ENCODE assay signal across 1 cellular context in the genomic region with DNA sequence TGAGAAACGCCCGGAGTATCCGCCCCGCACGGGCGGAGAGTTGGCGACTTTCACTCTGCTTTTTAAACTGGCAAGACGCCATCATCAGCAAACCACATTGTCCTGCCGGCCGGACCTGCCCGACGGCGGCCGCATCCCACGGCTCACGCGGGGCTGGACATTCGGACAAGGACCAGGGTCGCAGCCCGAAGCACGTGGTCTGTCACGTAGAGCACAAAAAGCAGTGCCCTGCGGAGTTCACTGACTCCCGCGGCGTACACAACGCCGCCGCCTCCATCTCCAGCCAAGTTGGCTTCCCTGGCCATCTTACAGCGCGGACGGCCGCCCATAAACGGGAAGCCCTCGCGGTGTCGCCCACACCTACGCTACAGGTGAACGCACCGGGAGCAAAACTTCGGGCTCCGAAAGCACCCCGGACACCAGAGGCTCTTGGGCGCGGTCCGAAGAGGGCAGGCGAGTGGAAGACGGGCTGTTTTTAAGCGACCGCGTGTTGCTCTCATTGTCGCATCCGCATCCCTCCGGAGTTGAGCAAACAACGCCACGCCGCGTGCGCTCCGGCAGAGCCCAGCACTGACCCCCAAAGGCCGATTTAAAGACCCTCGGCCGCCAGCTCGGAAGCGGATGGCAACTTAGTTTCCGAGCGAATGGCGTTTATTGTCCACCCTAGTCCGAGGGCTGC.
TF ChIP-seq lines count a peak whose summit lies in the region.

No MANE protein-coding gene starts in this region.

TF ChIP-seq in K562, 482 proteins besides CTCF, POLR2A, EP300 and RAD21 (continued from another document and continues in another):
- TF ChIP-seq, protein P1, sequence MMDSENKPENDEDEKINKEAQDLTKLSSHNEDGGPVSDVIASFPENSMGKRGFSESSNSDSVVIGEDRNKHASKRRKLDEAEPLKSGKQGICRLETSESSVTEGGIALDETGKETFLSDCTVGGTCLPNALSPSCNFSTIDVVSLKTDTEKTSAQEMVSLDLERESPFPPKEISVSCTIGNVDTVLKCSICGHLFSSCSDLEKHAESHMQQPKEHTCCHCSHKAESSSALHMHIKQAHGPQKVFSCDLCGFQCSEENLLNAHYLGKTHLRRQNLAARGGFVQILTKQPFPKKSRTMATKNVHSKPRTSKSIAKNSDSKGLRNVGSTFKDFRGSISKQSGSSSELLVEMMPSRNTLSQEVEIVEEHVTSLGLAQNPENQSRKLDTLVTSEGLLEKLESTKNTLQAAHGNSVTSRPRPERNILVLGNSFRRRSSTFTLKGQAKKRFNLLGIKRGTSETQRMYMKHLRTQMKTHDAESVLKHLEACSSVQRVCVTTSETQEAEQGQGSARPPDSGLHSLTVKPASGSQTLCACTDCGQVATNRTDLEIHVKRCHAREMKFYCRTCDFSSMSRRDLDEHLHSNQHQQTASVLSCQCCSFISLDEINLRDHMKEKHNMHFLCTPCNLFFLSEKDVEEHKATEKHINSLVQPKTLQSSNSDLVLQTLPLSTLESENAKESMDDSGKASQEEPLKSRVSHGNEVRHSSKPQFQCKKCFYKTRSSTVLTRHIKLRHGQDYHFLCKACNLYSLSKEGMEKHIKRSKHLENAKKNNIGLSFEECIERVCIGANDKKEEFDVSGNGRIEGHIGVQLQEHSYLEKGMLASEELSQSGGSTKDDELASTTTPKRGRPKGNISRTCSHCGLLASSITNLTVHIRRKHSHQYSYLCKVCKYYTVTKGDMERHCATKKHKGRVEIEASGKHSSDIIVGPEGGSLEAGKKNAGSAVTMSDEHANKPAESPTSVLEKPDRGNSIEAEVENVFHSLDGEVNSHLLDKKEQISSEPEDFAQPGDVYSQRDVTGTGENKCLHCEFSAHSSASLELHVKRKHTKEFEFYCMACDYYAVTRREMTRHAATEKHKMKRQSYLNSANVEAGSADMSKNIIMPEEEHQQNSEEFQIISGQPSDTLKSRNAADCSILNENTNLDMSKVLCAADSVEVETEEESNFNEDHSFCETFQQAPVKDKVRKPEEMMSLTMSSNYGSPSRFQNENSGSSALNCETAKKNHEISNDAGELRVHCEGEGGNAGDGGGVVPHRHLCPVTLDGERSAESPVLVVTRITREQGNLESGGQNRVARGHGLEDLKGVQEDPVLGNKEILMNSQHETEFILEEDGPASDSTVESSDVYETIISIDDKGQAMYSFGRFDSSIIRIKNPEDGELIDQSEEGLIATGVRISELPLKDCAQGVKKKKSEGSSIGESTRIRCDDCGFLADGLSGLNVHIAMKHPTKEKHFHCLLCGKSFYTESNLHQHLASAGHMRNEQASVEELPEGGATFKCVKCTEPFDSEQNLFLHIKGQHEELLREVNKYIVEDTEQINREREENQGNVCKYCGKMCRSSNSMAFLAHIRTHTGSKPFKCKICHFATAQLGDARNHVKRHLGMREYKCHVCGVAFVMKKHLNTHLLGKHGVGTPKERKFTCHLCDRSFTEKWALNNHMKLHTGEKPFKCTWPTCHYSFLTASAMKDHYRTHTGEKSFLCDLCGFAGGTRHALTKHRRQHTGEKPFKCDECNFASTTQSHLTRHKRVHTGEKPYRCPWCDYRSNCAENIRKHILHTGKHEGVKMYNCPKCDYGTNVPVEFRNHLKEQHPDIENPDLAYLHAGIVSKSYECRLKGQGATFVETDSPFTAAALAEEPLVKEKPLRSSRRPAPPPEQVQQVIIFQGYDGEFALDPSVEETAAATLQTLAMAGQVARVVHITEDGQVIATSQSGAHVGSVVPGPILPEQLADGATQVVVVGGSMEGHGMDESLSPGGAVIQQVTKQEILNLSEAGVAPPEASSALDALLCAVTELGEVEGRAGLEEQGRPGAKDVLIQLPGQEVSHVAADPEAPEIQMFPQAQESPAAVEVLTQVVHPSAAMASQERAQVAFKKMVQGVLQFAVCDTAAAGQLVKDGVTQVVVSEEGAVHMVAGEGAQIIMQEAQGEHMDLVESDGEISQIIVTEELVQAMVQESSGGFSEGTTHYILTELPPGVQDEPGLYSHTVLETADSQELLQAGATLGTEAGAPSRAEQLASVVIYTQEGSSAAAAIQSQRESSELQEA (IDR thresholded peaks at IDR 0.05; ENCODE audit: low read depth) = no peak
- peak; percentile 37; the same call in 1 of the 2 replicates for TF ChIP-seq CTBP1 (IDR thresholded peaks at IDR 0.05; ENCODE audit: borderline replicate concordance)
- TF ChIP-seq HNRNPH1 (optimal IDR thresholded peaks at IDR 0.05; ENCODE audit: low read depth, low read length) = no peak
- no peak for TF ChIP-seq NONO (IDR thresholded peaks at IDR 0.05; ENCODE audit: low read depth in 2 of 2, low read length in 1 of 2)
- TF ChIP-seq, protein P2, sequence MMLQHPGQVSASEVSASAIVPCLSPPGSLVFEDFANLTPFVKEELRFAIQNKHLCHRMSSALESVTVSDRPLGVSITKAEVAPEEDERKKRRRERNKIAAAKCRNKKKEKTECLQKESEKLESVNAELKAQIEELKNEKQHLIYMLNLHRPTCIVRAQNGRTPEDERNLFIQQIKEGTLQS (IDR thresholded peaks at IDR 0.05) = no peak
- TF ChIP-seq, protein P2 (CRISPR knock-in tag; conservative IDR thresholded peaks at IDR 0.05) = no peak
- TF ChIP-seq, protein P3, sequence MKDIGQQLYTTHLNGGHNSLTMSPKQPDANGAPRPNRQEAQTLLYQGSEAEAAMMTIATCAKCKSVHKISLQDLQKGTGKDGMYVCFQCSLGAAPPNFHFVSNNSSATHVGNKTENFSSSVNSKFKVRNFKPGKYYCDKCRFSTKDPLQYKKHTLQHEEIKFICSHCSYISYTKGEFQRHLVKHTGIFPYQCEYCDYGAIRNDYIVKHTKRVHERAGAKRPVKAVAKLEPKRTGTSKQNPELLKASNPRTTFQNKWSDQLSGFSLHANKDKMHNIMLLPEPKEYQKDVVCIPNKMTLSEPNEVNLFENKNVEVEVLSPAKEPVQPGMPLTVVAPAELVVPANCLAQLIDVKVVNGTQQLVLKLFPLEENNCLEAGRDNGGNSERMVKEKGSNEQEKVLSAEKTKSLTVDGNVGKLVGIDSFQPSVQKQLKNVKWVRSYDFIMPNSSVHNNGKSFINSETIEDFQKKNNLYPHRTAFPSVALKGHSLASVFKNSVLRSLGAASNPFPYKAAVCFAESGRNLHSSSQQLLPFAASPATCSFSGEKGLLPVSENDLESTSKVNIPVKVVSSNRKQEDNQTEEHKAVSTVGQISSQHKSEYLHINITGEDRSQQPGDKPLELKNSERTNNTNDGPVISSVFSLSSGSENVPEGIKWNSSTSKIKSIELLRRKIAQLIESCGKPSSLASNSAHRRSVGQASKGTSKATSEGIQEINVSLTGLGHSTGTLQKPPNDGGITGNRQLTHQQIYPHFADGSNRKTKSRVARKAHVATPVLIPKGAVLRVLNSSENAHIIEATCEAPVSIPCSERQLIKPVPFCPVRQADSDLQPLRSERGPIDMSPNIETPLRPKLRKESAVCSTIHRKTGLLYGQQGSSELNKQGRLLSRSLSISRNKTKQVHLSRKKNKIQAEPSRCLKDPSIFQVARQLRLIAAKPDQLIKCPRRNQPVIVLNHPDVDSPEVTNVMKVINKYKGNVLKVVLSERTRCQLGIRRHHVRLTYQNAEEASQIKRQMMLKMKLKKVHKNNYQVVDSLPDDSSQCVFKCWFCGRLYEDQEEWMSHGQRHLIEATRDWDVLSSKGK (CRISPR knock-in tag; IDR thresholded peaks at IDR 0.05) = no peak
- no peak; the same call in 1 of the 2 replicates for TF ChIP-seq CBX1 (IDR thresholded peaks at IDR 0.05; ENCODE audit: low read depth)
- TF ChIP-seq CXXC5 (CRISPR knock-in tag; IDR thresholded peaks at IDR 0.05) = no peak
- TF ChIP-seq, protein P4, sequence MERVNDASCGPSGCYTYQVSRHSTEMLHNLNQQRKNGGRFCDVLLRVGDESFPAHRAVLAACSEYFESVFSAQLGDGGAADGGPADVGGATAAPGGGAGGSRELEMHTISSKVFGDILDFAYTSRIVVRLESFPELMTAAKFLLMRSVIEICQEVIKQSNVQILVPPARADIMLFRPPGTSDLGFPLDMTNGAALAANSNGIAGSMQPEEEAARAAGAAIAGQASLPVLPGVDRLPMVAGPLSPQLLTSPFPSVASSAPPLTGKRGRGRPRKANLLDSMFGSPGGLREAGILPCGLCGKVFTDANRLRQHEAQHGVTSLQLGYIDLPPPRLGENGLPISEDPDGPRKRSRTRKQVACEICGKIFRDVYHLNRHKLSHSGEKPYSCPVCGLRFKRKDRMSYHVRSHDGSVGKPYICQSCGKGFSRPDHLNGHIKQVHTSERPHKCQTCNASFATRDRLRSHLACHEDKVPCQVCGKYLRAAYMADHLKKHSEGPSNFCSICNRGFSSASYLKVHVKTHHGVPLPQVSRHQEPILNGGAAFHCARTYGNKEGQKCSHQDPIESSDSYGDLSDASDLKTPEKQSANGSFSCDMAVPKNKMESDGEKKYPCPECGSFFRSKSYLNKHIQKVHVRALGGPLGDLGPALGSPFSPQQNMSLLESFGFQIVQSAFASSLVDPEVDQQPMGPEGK (CRISPR knock-in tag; IDR thresholded peaks at IDR 0.05; ENCODE audit: borderline replicate concordance) = no peak
- no peak for TF ChIP-seq NFXL1 (CRISPR knock-in tag; IDR thresholded peaks at IDR 0.05)
- TF ChIP-seq MEF2A (IDR thresholded peaks at IDR 0.05; ENCODE audit: control insufficient read depth, low read depth, low read length) = no peak
- no peak for TF ChIP-seq MXI1 (IDR thresholded peaks at IDR 0.05; ENCODE audit: low read depth, low read length)
- no peak for TF ChIP-seq ZNF197 (CRISPR knock-in tag; IDR thresholded peaks at IDR 0.05; ENCODE audit: low read depth)
- TF ChIP-seq ZNF561 (CRISPR knock-in tag; conservative IDR thresholded peaks at IDR 0.05) = no peak
- TF ChIP-seq ARHGAP35 (IDR thresholded peaks at IDR 0.05; ENCODE audit: partially characterized antibody) = no peak
- TF ChIP-seq, protein P5, sequence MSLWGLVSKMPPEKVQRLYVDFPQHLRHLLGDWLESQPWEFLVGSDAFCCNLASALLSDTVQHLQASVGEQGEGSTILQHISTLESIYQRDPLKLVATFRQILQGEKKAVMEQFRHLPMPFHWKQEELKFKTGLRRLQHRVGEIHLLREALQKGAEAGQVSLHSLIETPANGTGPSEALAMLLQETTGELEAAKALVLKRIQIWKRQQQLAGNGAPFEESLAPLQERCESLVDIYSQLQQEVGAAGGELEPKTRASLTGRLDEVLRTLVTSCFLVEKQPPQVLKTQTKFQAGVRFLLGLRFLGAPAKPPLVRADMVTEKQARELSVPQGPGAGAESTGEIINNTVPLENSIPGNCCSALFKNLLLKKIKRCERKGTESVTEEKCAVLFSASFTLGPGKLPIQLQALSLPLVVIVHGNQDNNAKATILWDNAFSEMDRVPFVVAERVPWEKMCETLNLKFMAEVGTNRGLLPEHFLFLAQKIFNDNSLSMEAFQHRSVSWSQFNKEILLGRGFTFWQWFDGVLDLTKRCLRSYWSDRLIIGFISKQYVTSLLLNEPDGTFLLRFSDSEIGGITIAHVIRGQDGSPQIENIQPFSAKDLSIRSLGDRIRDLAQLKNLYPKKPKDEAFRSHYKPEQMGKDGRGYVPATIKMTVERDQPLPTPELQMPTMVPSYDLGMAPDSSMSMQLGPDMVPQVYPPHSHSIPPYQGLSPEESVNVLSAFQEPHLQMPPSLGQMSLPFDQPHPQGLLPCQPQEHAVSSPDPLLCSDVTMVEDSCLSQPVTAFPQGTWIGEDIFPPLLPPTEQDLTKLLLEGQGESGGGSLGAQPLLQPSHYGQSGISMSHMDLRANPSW (CRISPR knock-in tag; IDR thresholded peaks at IDR 0.05) = no peak
- no peak; the same call in 1 of the 2 replicates for TF ChIP-seq ZBTB1 (CRISPR knock-in tag; IDR thresholded peaks at IDR 0.05; ENCODE audit: borderline replicate concordance, low read depth)
- TF ChIP-seq IFI16 (CRISPR knock-in tag; IDR thresholded peaks at IDR 0.05) = no peak
- TF ChIP-seq, protein P6, sequence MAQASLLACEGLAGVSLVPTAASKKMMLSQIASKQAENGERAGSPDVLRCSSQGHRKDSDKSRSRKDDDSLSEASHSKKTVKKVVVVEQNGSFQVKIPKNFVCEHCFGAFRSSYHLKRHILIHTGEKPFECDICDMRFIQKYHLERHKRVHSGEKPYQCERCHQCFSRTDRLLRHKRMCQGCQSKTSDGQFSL (CRISPR knock-in tag; IDR thresholded peaks at IDR 0.05) = peak; percentile 45; the same call in 1 of the 2 replicates
- TF ChIP-seq, protein P6 (tag; IDR thresholded peaks at IDR 0.05) = no peak
- TF ChIP-seq, protein P7, sequence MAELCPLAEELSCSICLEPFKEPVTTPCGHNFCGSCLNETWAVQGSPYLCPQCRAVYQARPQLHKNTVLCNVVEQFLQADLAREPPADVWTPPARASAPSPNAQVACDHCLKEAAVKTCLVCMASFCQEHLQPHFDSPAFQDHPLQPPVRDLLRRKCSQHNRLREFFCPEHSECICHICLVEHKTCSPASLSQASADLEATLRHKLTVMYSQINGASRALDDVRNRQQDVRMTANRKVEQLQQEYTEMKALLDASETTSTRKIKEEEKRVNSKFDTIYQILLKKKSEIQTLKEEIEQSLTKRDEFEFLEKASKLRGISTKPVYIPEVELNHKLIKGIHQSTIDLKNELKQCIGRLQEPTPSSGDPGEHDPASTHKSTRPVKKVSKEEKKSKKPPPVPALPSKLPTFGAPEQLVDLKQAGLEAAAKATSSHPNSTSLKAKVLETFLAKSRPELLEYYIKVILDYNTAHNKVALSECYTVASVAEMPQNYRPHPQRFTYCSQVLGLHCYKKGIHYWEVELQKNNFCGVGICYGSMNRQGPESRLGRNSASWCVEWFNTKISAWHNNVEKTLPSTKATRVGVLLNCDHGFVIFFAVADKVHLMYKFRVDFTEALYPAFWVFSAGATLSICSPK (IDR thresholded peaks at IDR 0.05; ENCODE audit: borderline replicate concordance) = no peak
- TF ChIP-seq GATA2 (CRISPR knock-in tag; IDR thresholded peaks at IDR 0.05) = 0 out of 2 replicates have a peak, but pooled peaks have one; percentile 12
- TF ChIP-seq, protein P8, sequence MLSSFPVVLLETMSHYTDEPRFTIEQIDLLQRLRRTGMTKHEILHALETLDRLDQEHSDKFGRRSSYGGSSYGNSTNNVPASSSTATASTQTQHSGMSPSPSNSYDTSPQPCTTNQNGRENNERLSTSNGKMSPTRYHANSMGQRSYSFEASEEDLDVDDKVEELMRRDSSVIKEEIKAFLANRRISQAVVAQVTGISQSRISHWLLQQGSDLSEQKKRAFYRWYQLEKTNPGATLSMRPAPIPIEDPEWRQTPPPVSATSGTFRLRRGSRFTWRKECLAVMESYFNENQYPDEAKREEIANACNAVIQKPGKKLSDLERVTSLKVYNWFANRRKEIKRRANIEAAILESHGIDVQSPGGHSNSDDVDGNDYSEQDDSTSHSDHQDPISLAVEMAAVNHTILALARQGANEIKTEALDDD (IDR thresholded peaks at IDR 0.05) = no peak
- TF ChIP-seq, protein P9, sequence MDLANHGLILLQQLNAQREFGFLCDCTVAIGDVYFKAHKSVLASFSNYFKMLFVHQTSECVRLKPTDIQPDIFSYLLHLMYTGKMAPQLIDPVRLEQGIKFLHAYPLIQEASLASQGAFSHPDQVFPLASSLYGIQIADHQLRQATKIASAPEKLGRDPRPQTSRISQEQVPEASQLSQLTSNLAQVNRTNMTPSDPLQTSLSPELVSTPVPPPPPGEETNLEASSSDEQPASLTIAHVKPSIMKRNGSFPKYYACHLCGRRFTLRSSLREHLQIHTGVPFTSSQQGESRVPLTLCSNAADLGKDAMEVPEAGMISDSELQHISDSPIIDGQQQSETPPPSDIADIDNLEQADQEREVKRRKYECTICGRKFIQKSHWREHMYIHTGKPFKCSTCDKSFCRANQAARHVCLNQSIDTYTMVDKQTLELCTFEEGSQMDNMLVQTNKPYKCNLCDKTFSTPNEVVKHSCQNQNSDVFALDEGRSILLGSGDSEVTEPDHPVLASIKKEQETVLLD (IDR thresholded peaks at IDR 0.05) = no peak
